In genomic region chr3:166488977-166489672, GRCh38 we compare ENCODE assay signal across 23 cellular contexts.
"Had no signal": no experiment of that assay in that cellular context is flagged by ENCODE, and none has a peak within 500 bp of the region (broad histone marks: within the 10 kb centered on the region; RNA-seq: fewer than 3 reads in every experiment).

No MANE protein-coding gene starts in this region.

- H3K36me3 ChIP-seq: MG63, SJCRH30 had no signal

- H3K9me3 ChIP-seq: MG63, SJCRH30 had no signal

- DNase-seq: Karpas-422, KBM-7, MG63, NCI-H1092, NCI-H1105 treated with DMSO at 0.1 percent for 48 hours, NCI-H1417 treated with DMSO at 0.1 percent for 48 hours, NCI-H146, NCI-H1694 treated with DMSO at 0.1 percent for 48 hours, NCI-H1930, NCI-H2081, NCI-H2107, NCI-H2171, NCI-H226, NCI-H446, NCI-H510A, NCI-H524 treated with DMSO at 0.1 percent for 48 hours, NCI-H69, NCI-H774, SHP77 treated with DMSO at 0.1 percent for 48 hours, SJCRH30 had no signal

- H3K4me3 ChIP-seq: MG63, SJCRH30 had no signal

- H3K27ac ChIP-seq: RWPE1, SJCRH30 had no signal

- ATAC-seq: Right ventricle myocardium inferior, SK-N-SH treated with all-trans-retinoic acid at 6 μM for 48 hours had no signal

- H3K4me1 ChIP-seq: SJCRH30 had no signal
